ENCODE assay signal across 8 cellular contexts in genomic region chr17:4710693-4711634, GRCh38. TPM values are rescaled to one million over a fixed set of nuclear protein-coding genes. Genes with fewer than 3 reads are reported as not detected.
DNase-seq lines count a peak whose midpoint lies in the region; ATAC-seq and TF ChIP-seq lines count a peak whose summit lies in the region.

No MANE protein-coding gene starts in this region.

- no peaks in the 10 kb centered on the region for H3K27me3 Mint-ChIP-seq in T-helper 1 cell treated with Interleukin-12 subunit alpha and Interleukin-12 subunit beta and Interleukin-4 antibody, amounts not matched to agents 30 μg/mL and 1 μg/mL, for 36 hours (ENCODE audit: low read depth)
- H3K27me3 Mint-ChIP-seq in brain = no peaks in the 10 kb centered on the region

- H3K4me3 ChIP-seq in BE2C (ENCODE audit: low read depth, low read length) = peak overlapping the region; percentile 65

- intact Hi-C loops in left colon (cut with DNase I, micrococcal nuclease) = no loop called here

- H3K4me1 Mint-ChIP-seq in T-helper 1 cell treated with Interleukin-12 subunit alpha and Interleukin-12 subunit beta and Interleukin-4 antibody, amounts not matched to agents 30 μg/mL and 1 μg/mL, for 36 hours (ENCODE audit: low read depth) = peaks cover 53% of the 10 kb centered on the region
- peaks cover 26% of the 10 kb centered on the region for H3K4me1 Mint-ChIP-seq in brain

- no peaks in the 10 kb centered on the region for H3K9me3 ChIP-seq in BE2C

- no peaks in the 10 kb centered on the region for H3K9me3 Mint-ChIP-seq in T-helper 1 cell treated with Interleukin-12 subunit alpha and Interleukin-12 subunit beta and Interleukin-4 antibody, amounts not matched to agents 30 μg/mL and 1 μg/mL, for 36 hours
- no peaks in the 10 kb centered on the region for H3K9me3 Mint-ChIP-seq in brain

- no peaks in the 10 kb centered on the region for H3K36me3 ChIP-seq in BE2C

- no peak for DNase-seq in BE2C
- DNase-seq in HEK293T (ENCODE audit: extremely low spot score) = peak; percentile 23
- peak in 1 of 2 donors; percentile 51 for DNase-seq in left colon
- DNase-seq in stimulated activated CD8-positive, alpha-beta memory T cell treated with anti-CD3 and anti-CD28 coated beads, Interleukin-4, amount 100 ng/mL, for 48 hours = peak; percentile 65
- DNase-seq in COR-L47 (lab: John Stamatoyannopoulos, UW) = no peak

- no peak for TF ChIP-seq CTCF in BE2C (IDR thresholded peaks at IDR 0.05; ENCODE audit: low read depth, low read length)
- no peak for TF ChIP-seq CTCF in brain (conservative IDR thresholded peaks at IDR 0.05)

- peak overlapping the region; percentile 95 for H3K27ac Mint-ChIP-seq in T-helper 1 cell treated with Interleukin-12 subunit alpha and Interleukin-12 subunit beta and Interleukin-4 antibody, amounts not matched to agents 30 μg/mL and 1 μg/mL, for 36 hours
- H3K27ac Mint-ChIP-seq in brain = peak overlapping the region; percentile 89 to 98 (median 96)

- no peaks in the 10 kb centered on the region for H3K4me1 ChIP-seq in BE2C

- ATAC-seq in left colon (peak; percentile 2), HG02884 (IDR thresholded peaks at IDR 0.05; ENCODE audit: unreplicated experiment) (no peak)

- peaks cover 14% of the 10 kb centered on the region for H3K36me3 Mint-ChIP-seq in T-helper 1 cell treated with Interleukin-12 subunit alpha and Interleukin-12 subunit beta and Interleukin-4 antibody, amounts not matched to agents 30 μg/mL and 1 μg/mL, for 36 hours (ENCODE audit: low read depth)
- peaks cover 5% of the 10 kb centered on the region for H3K36me3 Mint-ChIP-seq in brain

- POLR2A ChIA-PET in HEK293T (lab: Yijun Ruan, JAX) = interaction anchor here (0.8 to 1.2 kb wide), 7 partner anchors 10 to 85 kb away, joined by 3 to 7 read pairs (median 4); partner anchors contain the start of gene MED11

- no peaks in the 10 kb centered on the region for H3K27me3 ChIP-seq in BE2C

- CTCF ChIA-PET in HEK293T (lab: Yijun Ruan, JAX) = interaction anchor here (1.0 kb wide), 1 partner anchor 68 kb away, joined by 3 read pairs; no protein-coding TSS in a partner anchor

- H3K4me3 Mint-ChIP-seq in T-helper 1 cell treated with Interleukin-12 subunit alpha and Interleukin-12 subunit beta and Interleukin-4 antibody, amounts not matched to agents 30 μg/mL and 1 μg/mL, for 36 hours = peak overlapping the region; percentile 94
- H3K4me3 Mint-ChIP-seq in brain = peak overlapping the region; percentile 84 to 93 (median 89)

TF ChIP-seq in HEK293T, 16 proteins besides CTCF, POLR2A, EP300 and RAD21:
- TF ChIP-seq BHLHE40 (IDR thresholded peaks at IDR 0.05; ENCODE audit: borderline replicate concordance) = no peak
- TF ChIP-seq HDGF (IDR thresholded peaks at IDR 0.05; ENCODE audit: borderline replicate concordance) = no peak
- no peak for TF ChIP-seq FOXA1 (IDR thresholded peaks at IDR 0.05)
- no peak for TF ChIP-seq ARNT (IDR thresholded peaks at IDR 0.05)
- TF ChIP-seq PKNOX1 (IDR thresholded peaks at IDR 0.05) = no peak
- no peak for TF ChIP-seq SP1 (IDR thresholded peaks at IDR 0.05)
- no peak for TF ChIP-seq FOXM1 (IDR thresholded peaks at IDR 0.05; ENCODE audit: borderline replicate concordance)
- no peak for TF ChIP-seq FOXK2 (IDR thresholded peaks at IDR 0.05)
- no peak for TF ChIP-seq SUZ12 (IDR thresholded peaks at IDR 0.05)

RNA-seq across cellular contexts. Expression of gene ARRB2, which starts 0.5 kb away (rescaled TPM):
- 73.0 TPM for polyA plus RNA-seq in BE2C (2012; ENCODE audit: insufficient read depth, insufficient read length, low read depth)
- polyA plus RNA-seq in brain (ENCODE audit: insufficient read depth, low read depth, low replicate concordance) = 96.3 TPM
- total RNA-seq in left colon = 10 to 100 TPM; 27.2 to 45.1 TPM

RNA-seq across cellular contexts. Expression of gene PELP1, which starts 7.0 kb away (rescaled TPM):
- 57.1 TPM for polyA plus RNA-seq in BE2C (2012; ENCODE audit: insufficient read depth, insufficient read length, low read depth)
- polyA plus RNA-seq in brain (ENCODE audit: insufficient read depth, low read depth, low replicate concordance) = 72.5 TPM
- 10 to 100 TPM; 25.8 to 35.5 TPM for total RNA-seq in left colon

RNA-seq across cellular contexts. Expression of gene MED11, which starts 20.3 kb away (rescaled TPM):
- polyA plus RNA-seq in BE2C (2012; ENCODE audit: insufficient read depth, insufficient read length, low read depth) = 15.0 TPM
- 19.4 TPM for polyA plus RNA-seq in brain (ENCODE audit: insufficient read depth, low read depth, low replicate concordance)
- total RNA-seq in left colon = 10 to 100 TPM; 21.8 to 26.7 TPM

RNA-seq across cellular contexts. Expression of gene ZMYND15, which starts 28.7 kb away (rescaled TPM):
- not detected for polyA plus RNA-seq in BE2C (2012; ENCODE audit: insufficient read depth, insufficient read length, low read depth)
- polyA plus RNA-seq in brain (ENCODE audit: insufficient read depth, low read depth, low replicate concordance) = 0.42 TPM
- total RNA-seq in left colon = 1 to 10 TPM; 1.1 to 1.9 TPM

RNA-seq across cellular contexts. Expression of gene CXCL16, which starts 28.8 kb away (rescaled TPM):
- 0.99 TPM for polyA plus RNA-seq in BE2C (2012; ENCODE audit: insufficient read depth, insufficient read length, low read depth)
- polyA plus RNA-seq in brain (ENCODE audit: insufficient read depth, low read depth, low replicate concordance) = 10.9 TPM
- total RNA-seq in left colon = 10 to 100 TPM; 36.2 to 52.3 TPM

Comparison
In these comparisons a context has a peak if more than half of its experiments do, and no peak if none do; other contexts are left out.
1. DNase-seq: peak in HEK293T (single experiment) and stimulated activated CD8-positive, alpha-beta memory T cell treated with anti-CD3 and anti-CD28 coated beads, Interleukin-4, amount 100 ng/mL, for 48 hours (single experiment); none in BE2C (single experiment) and COR-L47 (single experiment).